In genomic region chr20:40887100-40887499, GRCh38 we compare ENCODE assay signal across 20 cellular contexts.
"Had no signal": no experiment of that assay in that cellular context is flagged by ENCODE, and none has a peak within 500 bp of the region (broad histone marks: within the 10 kb centered on the region; RNA-seq: fewer than 3 reads in every experiment).

No MANE protein-coding gene starts in this region.

- H3K27ac ChIP-seq: dorsolateral prefrontal cortex, gastrocnemius medialis, heart right ventricle, neutrophil, sigmoid colon, skin epidermis, stomach, thoracic aorta had no signal

- ATAC-seq: esophagus mucosa, gastrocnemius medialis, heart right ventricle, left ventricle myocardium superior had no signal

- H3K9me3 ChIP-seq: gastrocnemius medialis, heart right ventricle, neutrophil, sigmoid colon, stomach, thoracic aorta had no signal

- H3K36me3 ChIP-seq: gastrocnemius medialis, heart right ventricle, neutrophil, sigmoid colon, stomach, thoracic aorta had no signal

- H3K27ac Mint-ChIP-seq: naive B cell, nephron had no signal

- H3K4me3 ChIP-seq: dorsolateral prefrontal cortex, gastrocnemius medialis, heart right ventricle, lung, sigmoid colon, skin epidermis, stomach, thoracic aorta had no signal

- DNase-seq: cortex of kidney; dorsolateral prefrontal cortex; effector CD8-positive, alpha-beta T cell; gastrocnemius medialis; heart right ventricle; left ventricle myocardium superior; mesenchymal stem cell; naive B cell; sigmoid colon; stimulated activated CD4-positive, alpha-beta T cell treated with anti-CD3 and anti-CD28 coated beads, Interleukin-2, amount 100 ng/mL, for 24 hours; stimulated activated naive CD4-positive, alpha-beta T cell; stomach; substantia nigra; trophoblast cell had no signal

- H3K27me3 ChIP-seq: gastrocnemius medialis, neutrophil had no signal

- H3K4me1 Mint-ChIP-seq: naive B cell, nephron had no signal

- H3K4me3 Mint-ChIP-seq: naive B cell, nephron had no signal

- H3K4me1 ChIP-seq: gastrocnemius medialis, sigmoid colon, stomach had no signal

- H3K36me3 Mint-ChIP-seq: naive B cell had no signal
